Comparison of ENCODE assay signal across 18 cellular contexts in the genomic region with DNA sequence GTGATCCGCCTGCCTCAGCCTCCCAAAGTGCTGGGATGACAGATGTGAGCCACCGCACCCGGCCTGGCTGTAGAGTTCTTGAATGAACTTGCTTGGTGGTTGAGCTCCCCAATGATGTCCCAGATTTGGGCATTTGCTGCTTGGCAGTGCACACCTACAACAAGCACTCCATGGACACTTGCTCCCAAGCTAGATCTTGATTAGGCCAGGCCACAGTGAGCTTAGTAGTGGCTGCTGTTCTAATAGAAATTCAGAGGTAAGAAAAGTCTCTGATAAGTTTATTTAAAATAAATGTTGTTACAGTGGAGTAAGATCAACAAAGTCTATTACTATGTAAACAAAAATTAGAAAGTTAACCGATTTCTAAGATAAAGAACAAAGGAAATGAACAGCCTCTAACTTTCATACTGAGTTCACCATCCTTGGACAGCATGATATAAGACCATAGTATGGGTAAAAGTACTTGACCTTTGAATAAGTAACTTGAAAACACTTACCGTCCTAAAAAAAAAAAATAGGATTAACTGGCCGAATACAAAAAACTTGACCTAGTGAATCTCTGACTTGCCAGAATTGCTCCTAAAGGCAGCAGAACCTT. TPM values are rescaled to one million over a fixed set of nuclear protein-coding genes. Genes with fewer than 3 reads are reported as not detected.
"Had no signal": no experiment of that assay in that cellular context is flagged by ENCODE, and none has a peak within 500 bp of the region (broad histone marks: within the 10 kb centered on the region; RNA-seq: fewer than 3 reads in every experiment).

No MANE protein-coding gene starts in this region.

- H3K4me1 Mint-ChIP-seq: activated naive CD4-positive, alpha-beta T cell treated with anti-CD3 and anti-CD28 coated beads, Interleukin-2, amount 10 ng/mL, durations not matched to agents 7 days and 5 days; neural progenitor cell had no signal

- H3K4me1 ChIP-seq: esophagus muscularis mucosa, neural progenitor cell had no signal

- H3K27me3 Mint-ChIP-seq: activated CD8-positive, alpha-beta memory T cell treated with anti-CD3 and anti-CD28 coated beads, Interleukin-2, amount 10 ng/mL, durations not matched to agents 7 days and 5 days; activated naive CD4-positive, alpha-beta T cell treated with anti-CD3 and anti-CD28 coated beads, Interleukin-2, amount 10 ng/mL, durations not matched to agents 7 days and 5 days had no signal

- H3K9me3 ChIP-seq: adrenal gland, esophagus muscularis mucosa, ovary, upper lobe of left lung had no signal

- H3K27me3 ChIP-seq: adrenal gland, cardiac muscle cell, esophagus muscularis mucosa, neural progenitor cell, ovary, upper lobe of left lung had no signal

- H3K27ac Mint-ChIP-seq: activated CD8-positive, alpha-beta memory T cell treated with anti-CD3 and anti-CD28 coated beads, Interleukin-2, amount 10 ng/mL, durations not matched to agents 7 days and 5 days; activated naive CD4-positive, alpha-beta T cell treated with anti-CD3 and anti-CD28 coated beads, Interleukin-2, amount 10 ng/mL, durations not matched to agents 7 days and 5 days; neural progenitor cell; T-helper 2 cell treated with Interferon-gamma antibody and Interleukin-4, amounts not matched to agents 5 μg/mL and 100 μg/mL, for 36 hours had no signal

- ATAC-seq: activated CD8-positive, alpha-beta memory T cell treated with anti-CD3 and anti-CD28 coated beads, Interleukin-2, amount 10 ng/mL, durations not matched to agents 7 days and 5 days had no signal

- H3K36me3 ChIP-seq: ovary had no signal

- DNase-seq: activated CD4-positive, alpha-beta T cell treated with anti-CD3 and anti-CD28 coated beads for 1 hour; activated CD4-positive, alpha-beta T cell treated with anti-CD3 and anti-CD28 coated beads, Interleukin-2, amount 50 U/mL, for 48 hours; activated CD8-positive, alpha-beta memory T cell treated with anti-CD3 and anti-CD28 coated beads, Interleukin-2, amount 10 ng/mL, durations not matched to agents 7 days and 5 days; activated naive CD4-positive, alpha-beta T cell treated with anti-CD3 and anti-CD28 coated beads, Interleukin-2, amount 10 ng/mL, durations not matched to agents 7 days and 5 days; activated T-cell treated with anti-CD3 and anti-CD28 coated beads, Interleukin-2, amount 50 U/mL, for 1 hour; adrenal gland; islet precursor cell; ovary; retina; stimulated activated CD4-positive, alpha-beta T cell treated with anti-CD3 and anti-CD28 coated beads, Interleukin-4, amount 100 ng/mL, for 24 hours; stimulated activated naive CD4-positive, alpha-beta T cell treated with Interleukin-2 at 50 U/mL for 16 hours; upper lobe of left lung had no signal

- H3K4me3 Mint-ChIP-seq: activated CD8-positive, alpha-beta memory T cell treated with anti-CD3 and anti-CD28 coated beads, Interleukin-2, amount 10 ng/mL, durations not matched to agents 7 days and 5 days; activated naive CD4-positive, alpha-beta T cell treated with anti-CD3 and anti-CD28 coated beads, Interleukin-2, amount 10 ng/mL, durations not matched to agents 7 days and 5 days; neural progenitor cell; T-helper 2 cell treated with Interferon-gamma antibody and Interleukin-4, amounts not matched to agents 5 μg/mL and 100 μg/mL, for 36 hours had no signal

- H3K9me3 Mint-ChIP-seq: activated naive CD4-positive, alpha-beta T cell treated with anti-CD3 and anti-CD28 coated beads, Interleukin-2, amount 10 ng/mL, durations not matched to agents 7 days and 5 days; neural progenitor cell; T-helper 2 cell treated with Interferon-gamma antibody and Interleukin-4, amounts not matched to agents 5 μg/mL and 100 μg/mL, for 36 hours had no signal

- H3K27ac ChIP-seq: adrenal gland, cardiac muscle cell, esophagus muscularis mucosa, neural progenitor cell, ovary, upper lobe of left lung had no signal

- H3K4me3 ChIP-seq: adrenal gland, cardiac muscle cell, esophagus muscularis mucosa, neural progenitor cell, ovary had no signal

RNA-seq across cellular contexts. Expression of a gene that starts 1.0 kb away (rescaled TPM):
- total RNA-seq: esophagus muscularis mucosa, SK-MEL-5, skeletal muscle tissue had no signal
- polyA plus RNA-seq: ovary had no signal
